12 cellular contexts compared by ENCODE assay signal in the genomic region with DNA sequence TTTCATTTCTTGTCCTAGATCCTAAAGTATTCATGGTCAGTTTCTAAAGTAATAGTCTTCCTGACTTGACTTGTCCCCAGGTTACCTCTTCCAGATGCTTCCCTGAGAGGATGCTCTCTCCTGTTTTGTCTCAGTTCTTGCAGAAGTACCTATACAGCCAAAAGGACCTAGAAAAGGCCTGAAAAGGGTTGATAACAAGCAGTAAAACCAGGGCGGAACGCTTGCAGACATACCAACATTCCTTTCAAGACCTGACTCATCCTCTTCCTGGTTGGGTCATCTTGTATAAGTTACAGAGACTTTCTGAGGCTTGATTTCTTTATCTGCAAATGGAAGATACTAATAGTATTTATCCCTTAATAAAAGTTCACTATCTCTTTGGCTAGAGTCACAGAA.
DNase-seq lines count a peak whose midpoint lies in the region; ATAC-seq, FAIRE-seq and TF ChIP-seq lines count a peak whose summit lies in the region.
"Had no signal": no experiment of that assay in that cellular context is flagged by ENCODE, and none has a peak within 500 bp of the region (broad histone marks: within the 10 kb centered on the region; RNA-seq: fewer than 3 reads in every experiment).

No MANE protein-coding gene starts in this region.

- 38% methylated on average over 2 of the region's 2 CpGs for WGBS in prostate gland

- H3K4me3 ChIP-seq in prostate gland: no peak overlapping the region
- H3K4me3 ChIP-seq: uterus had no signal

- H3K4me1 ChIP-seq in prostate gland (replicated peaks): no peaks in the 10 kb centered on the region
- H3K4me1 ChIP-seq: uterus had no signal

- H3K36me3 ChIP-seq in prostate gland: no peaks in the 10 kb centered on the region
- H3K36me3 ChIP-seq: uterus had no signal

- no peak overlapping the region for H3K27ac ChIP-seq in prostate gland

- intact Hi-C loops in prostate gland (cut with DNase I): no loop called here

- no peaks in the 10 kb centered on the region for H3K27me3 ChIP-seq in prostate gland (replicated peaks; ENCODE audit: insufficient read depth)
- H3K27me3 ChIP-seq: uterus had no signal

- FAIRE-seq in GM12892 (lab: Jason Lieb, UNC): no peak
- FAIRE-seq: colon had no signal

- no peaks in the 10 kb centered on the region for H3K9me3 ChIP-seq in prostate gland
- H3K9me3 ChIP-seq: uterus had no signal

- TF ChIP-seq CTCF in prostate gland (IDR thresholded peaks at IDR 0.05): no peak

- TF ChIP-seq POLR2A in prostate gland (IDR thresholded peaks at IDR 0.05) (no peak), GM12892 (IDR thresholded peaks at IDR 0.05; ENCODE audit: low read depth, low read length) (no peak)

- peak; percentile 81 for ATAC-seq in esophagus mucosa

- peak; percentile 70 for DNase-seq in GM04503 (ENCODE audit: low read depth)
- DNase-seq in RKO (ENCODE audit: low spot score): peak; percentile 10
- DNase-seq in prostate gland (ENCODE audit: low spot score): peak; percentile 19
- DNase-seq in NCI-H510A (lab: John Stamatoyannopoulos, UW): no peak
- DNase-seq in GM12892 (ENCODE audit: insufficient read length): no peak
- no peak for DNase-seq in globus pallidus (ENCODE audit: low spot score)
- DNase-seq in activated CD4-positive, CD25-positive, alpha-beta regulatory T cell (lab: John Stamatoyannopoulos, UW): no peak
- DNase-seq: activated CD4-positive, alpha-beta T cell treated with anti-CD3 and anti-CD28 coated beads, Interleukin-2, amount 50 U/mL, for 4 hours; H7; uterus had no signal

Comparison
In these comparisons a context has a peak if more than half of its experiments do, and no peak if none do; other contexts are left out.
1. DNase-seq: peak in GM04503 (single experiment), RKO (single experiment) and prostate gland (single experiment); none in NCI-H510A (single experiment), GM12892 (single experiment), globus pallidus (single experiment) and activated CD4-positive, CD25-positive, alpha-beta regulatory T cell (0 of 4).